Comparison of ENCODE assay signal across 29 cellular contexts in the genomic region with DNA sequence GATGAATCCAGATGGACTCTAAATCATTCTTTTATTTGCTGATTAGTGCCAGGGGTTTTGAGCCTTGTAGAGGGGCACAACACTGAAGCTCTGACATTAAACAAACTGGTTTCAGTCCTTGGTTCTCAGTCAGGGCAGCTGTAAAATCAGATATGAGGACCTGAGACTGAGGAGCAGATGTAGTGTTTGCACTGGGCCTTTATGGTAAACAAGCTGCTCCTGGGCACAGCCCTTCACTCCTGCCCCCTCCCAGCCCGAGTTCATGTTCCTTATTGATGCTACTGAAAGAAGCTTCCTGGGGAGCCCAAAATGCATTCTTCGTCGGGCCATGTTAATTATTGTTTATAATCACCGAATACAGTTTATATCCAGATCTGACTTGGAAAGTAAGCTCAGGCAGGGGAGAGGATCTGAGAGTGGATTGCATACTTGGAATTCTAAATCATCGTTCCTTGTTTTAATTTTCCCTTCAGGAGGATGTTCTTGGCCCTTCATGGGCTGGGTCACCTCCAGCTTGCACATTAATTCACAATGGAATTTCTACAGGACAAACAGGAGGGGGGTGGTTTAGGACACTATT.
DNase-seq lines count a peak whose midpoint lies in the region; ATAC-seq and TF ChIP-seq lines count a peak whose summit lies in the region.
"Had no signal": no experiment of that assay in that cellular context is flagged by ENCODE, and none has a peak within 500 bp of the region (broad histone marks: within the 10 kb centered on the region; RNA-seq: fewer than 3 reads in every experiment).

No MANE protein-coding gene starts in this region.

- intact Hi-C loops in left lung (cut with DNase I) = no loop called here

- H3K4me1 Mint-ChIP-seq in type B pancreatic cell (ENCODE audit: unreplicated experiment) = no peaks in the 10 kb centered on the region
- H3K4me1 Mint-ChIP-seq: naive B cell had no signal

- H3K27me3 ChIP-seq in left lung = no peaks in the 10 kb centered on the region
- H3K27me3 ChIP-seq: ascending aorta, cardiac muscle cell, colonic mucosa, SJSA1, suprapubic skin had no signal

- no peak overlapping the region for H3K27ac ChIP-seq in left lung
- H3K27ac ChIP-seq: 22Rv1, ascending aorta, cardiac muscle cell, colonic mucosa, SJSA1, suprapubic skin had no signal

- no peak overlapping the region for H3K4me3 ChIP-seq in left lung
- H3K4me3 ChIP-seq: ascending aorta, cardiac muscle cell, colonic mucosa, SJSA1, smooth muscle cell, suprapubic skin had no signal

- H3K9me3 Mint-ChIP-seq in type B pancreatic cell = peaks cover 13% of the 10 kb centered on the region

- no peak overlapping the region for H3K4me3 Mint-ChIP-seq in type B pancreatic cell
- H3K4me3 Mint-ChIP-seq: activated naive CD8-positive, alpha-beta T cell; naive B cell had no signal

- H3K36me3 ChIP-seq in left lung = no peaks in the 10 kb centered on the region
- H3K36me3 ChIP-seq: ascending aorta, cardiac muscle cell, colonic mucosa, SJSA1, suprapubic skin had no signal

- H3K27ac Mint-ChIP-seq in type B pancreatic cell = no peak overlapping the region
- H3K27ac Mint-ChIP-seq: activated naive CD8-positive, alpha-beta T cell; naive B cell had no signal

- no peaks in the 10 kb centered on the region for H3K9me3 ChIP-seq in left lung
- H3K9me3 ChIP-seq: ascending aorta, colonic mucosa, SJSA1, suprapubic skin had no signal

- TF ChIP-seq CTCF in left lung (IDR thresholded peaks at IDR 0.05) (no peak), type B pancreatic cell (conservative IDR thresholded peaks at IDR 0.05) (no peak)

- peak; percentile 59 for ATAC-seq in left lung
- ATAC-seq: right cardiac atrium had no signal

- H3K27me3 Mint-ChIP-seq in type B pancreatic cell = peaks cover 17% of the 10 kb centered on the region

- DNase-seq in DMS79 treated with DMSO at 0.1 percent for 48 hours (lab: John Stamatoyannopoulos, UW) (peak; percentile 10), DMS79 (lab: John Stamatoyannopoulos, UW) (no peak), NCI-H2029 (lab: John Stamatoyannopoulos, UW) (peak; percentile 64), NCI-H748 treated with DMSO at 0.1 percent for 48 hours (lab: John Stamatoyannopoulos, UW) (peak; percentile 84), left lung (no peak), glomerular visceral epithelial cell (ENCODE audit: extremely low spot score) (no peak), kidney tubule cell (ENCODE audit: low spot score) (no peak), type B pancreatic cell (ENCODE audit: extremely low spot score, unreplicated experiment) (no peak)
- DNase-seq: activated CD4-positive, alpha-beta T cell treated with anti-CD3 and anti-CD28 coated beads for 48 hours; activated effector memory CD4-positive, alpha-beta T cell treated with anti-CD3 and anti-CD28 coated beads, Interleukin-2, amount 50 U/mL, for 16 hours; activated T-cell treated with anti-CD3 and anti-CD28 coated beads, Interleukin-2, amount 50 U/mL, for 1 hour; C1 segment of cervical spinal cord; colonic mucosa; effector memory CD4-positive, alpha-beta T cell; erythroblast; naive B cell; NCI-H1417; NCI-H2107; NCI-H524 treated with DMSO at 0.1 percent for 48 hours; right cardiac atrium; stimulated activated CD4-positive, alpha-beta T cell treated with anti-CD3 and anti-CD28 coated beads, Interleukin-1b, Interleukin-23, amount 100 ng/mL, for 48 hours; stimulated activated naive CD4-positive, alpha-beta T cell treated with Interleukin-2 at 50 U/mL for 16 hours had no signal

- H3K4me1 ChIP-seq in left lung = no peaks in the 10 kb centered on the region
- H3K4me1 ChIP-seq: ascending aorta, colonic mucosa, suprapubic skin had no signal

- no peaks in the 10 kb centered on the region for H3K36me3 Mint-ChIP-seq in type B pancreatic cell
- H3K36me3 Mint-ChIP-seq: activated naive CD8-positive, alpha-beta T cell had no signal

Comparison
In these comparisons a context has a peak if more than half of its experiments do, and no peak if none do; other contexts are left out.
1. DNase-seq: peak in DMS79 treated with DMSO at 0.1 percent for 48 hours (single experiment), NCI-H2029 (single experiment) and NCI-H748 treated with DMSO at 0.1 percent for 48 hours (single experiment); none in DMS79 (single experiment), left lung (0 of 2), glomerular visceral epithelial cell (single experiment), kidney tubule cell (single experiment) and type B pancreatic cell (single experiment).